11 cellular contexts compared by ENCODE assay signal in genomic region chr6:25250878-25251277, GRCh38. TPM values are rescaled to one million over a fixed set of nuclear protein-coding genes. Genes with fewer than 3 reads are reported as not detected.
A peak's percentile ranks its signal among the peaks of the same experiment; 100 is the strongest.
DNase-seq lines count a peak whose midpoint lies in the region; ATAC-seq lines count a peak whose summit lies in the region.
"Had no signal": no experiment of that assay in that cellular context is flagged by ENCODE, and none has a peak within 500 bp of the region (broad histone marks: within the 10 kb centered on the region; RNA-seq: fewer than 3 reads in every experiment).

No MANE protein-coding gene starts in this region.

- ATAC-seq in HG02973 (IDR thresholded peaks at IDR 0.05; ENCODE audit: unreplicated experiment) = peak; percentile 69
- peak; percentile 87 for ATAC-seq in activated T-helper 17 cell treated with anti-CD3 and anti-CD28 coated beads, Interleukin-2, amount 50 U/mL, for 72 hours (replicated peaks)
- ATAC-seq in stimulated activated naive CD8-positive, alpha-beta T cell treated with anti-CD3 and anti-CD28 coated beads, Interleukin-15, amount 100 ng/mL, for 72 hours = peak; percentile 93
- ATAC-seq: psoas muscle had no signal

- H3K4me3 Mint-ChIP-seq in activated naive CD4-positive, alpha-beta T cell treated with anti-CD3 and anti-CD28 coated beads for 36 hours = no peak overlapping the region
- no peak overlapping the region for H3K4me3 Mint-ChIP-seq in activated naive CD4-positive, alpha-beta T cell treated with anti-CD3 and anti-CD28 coated beads, Interleukin-2, amount 10 ng/mL, durations not matched to agents 7 days and 5 days
- no peak overlapping the region for H3K4me3 Mint-ChIP-seq in activated T-helper 17 cell treated with anti-CD3 and anti-CD28 coated beads, Interleukin-2, amount 50 U/mL, for 72 hours
- H3K4me3 Mint-ChIP-seq in stimulated activated naive CD8-positive, alpha-beta T cell treated with anti-CD3 and anti-CD28 coated beads, Interleukin-15, amount 100 ng/mL, for 72 hours = no peak overlapping the region

- no peaks in the 10 kb centered on the region for H3K9me3 Mint-ChIP-seq in activated naive CD4-positive, alpha-beta T cell treated with anti-CD3 and anti-CD28 coated beads for 36 hours
- no peaks in the 10 kb centered on the region for H3K9me3 Mint-ChIP-seq in activated naive CD4-positive, alpha-beta T cell treated with anti-CD3 and anti-CD28 coated beads, Interleukin-2, amount 10 ng/mL, durations not matched to agents 7 days and 5 days
- no peaks in the 10 kb centered on the region for H3K9me3 Mint-ChIP-seq in activated T-helper 17 cell treated with anti-CD3 and anti-CD28 coated beads, Interleukin-2, amount 50 U/mL, for 72 hours
- H3K9me3 Mint-ChIP-seq in stimulated activated naive CD8-positive, alpha-beta T cell treated with anti-CD3 and anti-CD28 coated beads, Interleukin-15, amount 100 ng/mL, for 72 hours = no peaks in the 10 kb centered on the region

- no peaks in the 10 kb centered on the region for H3K27me3 Mint-ChIP-seq in activated naive CD4-positive, alpha-beta T cell treated with anti-CD3 and anti-CD28 coated beads for 36 hours (ENCODE audit: low read depth)
- no peaks in the 10 kb centered on the region for H3K27me3 Mint-ChIP-seq in activated naive CD4-positive, alpha-beta T cell treated with anti-CD3 and anti-CD28 coated beads, Interleukin-2, amount 10 ng/mL, durations not matched to agents 7 days and 5 days
- peaks cover 11% of the 10 kb centered on the region for H3K27me3 Mint-ChIP-seq in activated T-helper 17 cell treated with anti-CD3 and anti-CD28 coated beads, Interleukin-2, amount 50 U/mL, for 72 hours
- peaks cover 8% of the 10 kb centered on the region for H3K27me3 Mint-ChIP-seq in stimulated activated naive CD8-positive, alpha-beta T cell treated with anti-CD3 and anti-CD28 coated beads, Interleukin-15, amount 100 ng/mL, for 72 hours

- H3K4me1 Mint-ChIP-seq in activated naive CD4-positive, alpha-beta T cell treated with anti-CD3 and anti-CD28 coated beads for 36 hours (ENCODE audit: low read depth) = peaks cover 12% of the 10 kb centered on the region
- peaks cover 3% of the 10 kb centered on the region for H3K4me1 Mint-ChIP-seq in activated naive CD4-positive, alpha-beta T cell treated with anti-CD3 and anti-CD28 coated beads, Interleukin-2, amount 10 ng/mL, durations not matched to agents 7 days and 5 days
- no peaks in the 10 kb centered on the region for H3K4me1 Mint-ChIP-seq in activated T-helper 17 cell treated with anti-CD3 and anti-CD28 coated beads, Interleukin-2, amount 50 U/mL, for 72 hours
- H3K4me1 Mint-ChIP-seq in stimulated activated naive CD8-positive, alpha-beta T cell treated with anti-CD3 and anti-CD28 coated beads, Interleukin-15, amount 100 ng/mL, for 72 hours = peaks cover 20% of the 10 kb centered on the region

- H3K27ac Mint-ChIP-seq in activated naive CD4-positive, alpha-beta T cell treated with anti-CD3 and anti-CD28 coated beads for 36 hours = peak overlapping the region; percentile 62
- no peak overlapping the region for H3K27ac Mint-ChIP-seq in activated naive CD4-positive, alpha-beta T cell treated with anti-CD3 and anti-CD28 coated beads, Interleukin-2, amount 10 ng/mL, durations not matched to agents 7 days and 5 days
- H3K27ac Mint-ChIP-seq in activated T-helper 17 cell treated with anti-CD3 and anti-CD28 coated beads, Interleukin-2, amount 50 U/mL, for 72 hours = no peak overlapping the region
- no peak overlapping the region for H3K27ac Mint-ChIP-seq in stimulated activated naive CD8-positive, alpha-beta T cell treated with anti-CD3 and anti-CD28 coated beads, Interleukin-15, amount 100 ng/mL, for 72 hours

- intact Hi-C loops in activated naive CD4-positive, alpha-beta T cell treated with anti-CD3 and anti-CD28 coated beads for 36 hours (cut with micrococcal nuclease) = loop anchor here (1.0 kb wide), 4 partner anchors 14 to 224 kb away; partner anchors contain the start of gene CARMIL1

- peak; percentile 76 for DNase-seq in activated naive CD4-positive, alpha-beta T cell treated with anti-CD3 and anti-CD28 coated beads for 36 hours
- DNase-seq in activated naive CD4-positive, alpha-beta T cell treated with anti-CD3 and anti-CD28 coated beads, Interleukin-2, amount 10 ng/mL, durations not matched to agents 7 days and 5 days = no peak
- peak in 1 of 2 donors; percentile 28 for DNase-seq in stimulated activated naive CD8-positive, alpha-beta T cell treated with anti-CD3 and anti-CD28 coated beads, Interleukin-15, amount 100 ng/mL, for 72 hours
- DNase-seq in NCI-H2107 (lab: John Stamatoyannopoulos, UW) = no peak
- DNase-seq in NCI-H748 treated with DMSO at 0.1 percent for 48 hours (lab: John Stamatoyannopoulos, UW) = no peak
- DNase-seq in NCI-H1436 (lab: John Stamatoyannopoulos, UW) = no peak
- DNase-seq: Caco-2, psoas muscle, SIG-M5 had no signal

- no peaks in the 10 kb centered on the region for H3K36me3 Mint-ChIP-seq in activated naive CD4-positive, alpha-beta T cell treated with anti-CD3 and anti-CD28 coated beads for 36 hours (ENCODE audit: low read depth)
- H3K36me3 Mint-ChIP-seq in activated naive CD4-positive, alpha-beta T cell treated with anti-CD3 and anti-CD28 coated beads, Interleukin-2, amount 10 ng/mL, durations not matched to agents 7 days and 5 days = no peaks in the 10 kb centered on the region
- no peaks in the 10 kb centered on the region for H3K36me3 Mint-ChIP-seq in activated T-helper 17 cell treated with anti-CD3 and anti-CD28 coated beads, Interleukin-2, amount 50 U/mL, for 72 hours (ENCODE audit: low read depth)

- CTCF ChIA-PET in activated naive CD4-positive, alpha-beta T cell treated with anti-CD3 and anti-CD28 coated beads for 36 hours (lab: Charles Lee) = interaction anchor here (0.6 to 4.8 kb wide), 6 partner anchors 15 to 323 kb away, joined by 3 to 28 read pairs (median 4); no protein-coding TSS in a partner anchor
- CTCF ChIA-PET in activated naive CD4-positive, alpha-beta T cell treated with anti-CD3 and anti-CD28 coated beads, Interleukin-2, amount 10 ng/mL, durations not matched to agents 7 days and 5 days (lab: Charles Lee) = interaction anchor here (1.2 to 2.5 kb wide), 3 partner anchors 15 to 240 kb away, joined by 4 to 11 read pairs (median 4); no protein-coding TSS in a partner anchor

RNA-seq across cellular contexts. Expression of gene CARMIL1, which starts 28.3 kb away (rescaled TPM):
- 1 to 10 TPM; 3.9 to 4.0 TPM for total RNA-seq in activated naive CD4-positive, alpha-beta T cell treated with anti-CD3 and anti-CD28 coated beads for 36 hours
- total RNA-seq in activated T-helper 17 cell treated with anti-CD3 and anti-CD28 coated beads, Interleukin-2, amount 50 U/mL, for 72 hours = 1 to 10 TPM; 3.8 to 7.6 TPM
